ENCODE assay signal across 1 cellular context in the genomic region with DNA sequence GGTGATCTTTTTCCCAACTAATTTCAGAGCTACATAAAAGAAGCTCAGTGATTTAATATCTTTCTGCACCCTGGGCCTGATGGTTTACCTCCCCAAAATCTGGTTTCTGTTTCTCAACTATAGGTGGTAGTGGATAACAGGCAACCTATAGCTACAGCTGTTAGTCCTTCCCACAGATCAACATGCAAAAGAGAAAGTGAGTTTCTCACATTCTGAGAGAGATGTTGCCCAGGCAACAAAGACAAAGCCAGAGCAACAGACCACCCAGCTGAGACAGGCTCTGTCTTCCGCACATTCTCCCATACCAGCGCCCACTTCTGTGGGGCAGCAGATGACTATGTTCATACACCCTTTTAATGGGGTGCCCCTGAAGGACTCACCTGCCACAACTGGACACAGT.
TF ChIP-seq lines count a peak whose summit lies in the region.

No MANE protein-coding gene starts in this region.

TF ChIP-seq in GM23338, 12 proteins besides CTCF, POLR2A, EP300 and RAD21 (continued from another document):
- TF ChIP-seq REST (IDR thresholded peaks at IDR 0.05; ENCODE audit: unreplicated experiment), result no peak
